In the genomic region with DNA sequence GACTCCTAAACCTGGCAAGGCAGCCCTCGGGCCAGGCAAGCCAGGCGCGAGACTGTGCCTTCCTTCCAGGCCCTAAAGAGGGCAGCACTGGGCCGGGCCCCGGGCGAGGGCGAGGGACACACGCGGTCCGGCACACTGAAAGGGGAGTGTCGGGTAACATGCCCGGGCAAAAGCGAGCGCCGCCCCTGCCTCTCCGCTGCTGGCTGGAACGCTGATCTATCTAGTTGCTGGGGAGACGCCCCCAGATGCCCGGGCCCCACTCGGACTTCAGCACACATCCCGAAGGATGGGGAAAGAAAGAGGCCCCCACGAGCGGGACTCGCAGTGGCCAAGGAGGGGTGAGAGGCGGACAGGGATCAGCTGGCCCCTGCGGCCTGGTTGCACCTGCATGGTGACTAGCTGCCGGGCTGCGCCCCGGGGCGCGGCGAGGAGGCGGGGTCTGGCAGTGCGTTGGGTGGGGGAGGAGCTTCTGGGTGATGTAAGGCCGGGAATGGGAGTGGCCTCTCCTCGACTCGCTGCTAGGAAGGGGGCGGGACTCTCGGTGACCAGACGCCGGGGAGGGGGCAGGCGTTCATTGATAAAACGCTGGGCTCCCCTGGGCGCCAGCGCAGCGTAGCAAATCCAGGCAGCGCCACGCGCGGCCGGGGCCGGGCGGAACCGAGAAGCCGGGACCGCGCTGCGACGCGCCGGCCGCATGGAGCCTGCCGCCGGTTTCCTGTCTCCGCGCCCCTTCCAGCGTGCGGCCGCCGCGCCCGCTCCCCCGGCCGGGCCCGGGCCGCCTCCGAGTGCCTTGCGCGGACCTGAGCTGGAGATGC, we compare ENCODE assay signal across 1 cellular context.
TF ChIP-seq lines count a peak whose summit lies in the region.

PLK3 (plus strand) TSS at position 608 of the 815 bp plus-strand sequence; CDS start at position 695, 87 bp downstream.

TF ChIP-seq in HepG2, 621 proteins besides CTCF, POLR2A, EP300 and RAD21 (continued from another document and continues in another):
- TF ChIP-seq HNF4G (IDR thresholded peaks at IDR 0.05; ENCODE audit: borderline replicate concordance, low read depth, low read length) (0 out of 2 replicates have a peak, but pooled peaks have one; percentile 16), HNF4G (CRISPR knock-in tag; IDR thresholded peaks at IDR 0.05; ENCODE audit: borderline replicate concordance, low read depth) (peak; percentile 63; the same call in 1 of the 2 replicates), ZNF720 (CRISPR knock-in tag; IDR thresholded peaks at IDR 0.05) (no peak), ZC3H13 (CRISPR knock-in tag; IDR thresholded peaks at IDR 0.05) (peak; percentile 68), SRSF9 (IDR thresholded peaks at IDR 0.05; ENCODE audit: borderline replicate concordance, insufficient read depth, low read depth, low read length, poor library complexity, severe bottlenecking) (no peak), ZNF770 (CRISPR knock-in tag; IDR thresholded peaks at IDR 0.05) (peak; percentile 74; the same call in 1 of the 2 replicates), ZNF101 (CRISPR knock-in tag; IDR thresholded peaks at IDR 0.05; ENCODE audit: borderline replicate concordance, low read depth) (no peak), ZNF460 (CRISPR knock-in tag; IDR thresholded peaks at IDR 0.05; ENCODE audit: borderline replicate concordance) (peak; percentile 43; the same call in 1 of the 2 replicates), MYNN (CRISPR knock-in tag; IDR thresholded peaks at IDR 0.05; ENCODE audit: low read depth) (no peak), ZNF207 (IDR thresholded peaks at IDR 0.05; ENCODE audit: borderline replicate concordance) (no peak), ZNF441 (CRISPR knock-in tag; IDR thresholded peaks at IDR 0.05; ENCODE audit: borderline replicate concordance) (peak; percentile 36; the same call in 1 of the 2 replicates), PLSCR1 (CRISPR knock-in tag; IDR thresholded peaks at IDR 0.05; ENCODE audit: borderline replicate concordance) (peak; percentile 37; the same call in 1 of the 2 replicates), SMAD3 (CRISPR knock-in tag; IDR thresholded peaks at IDR 0.05) (0 out of 2 replicates have a peak, but pooled peaks have one; percentile 32), PAX8 (CRISPR knock-in tag; IDR thresholded peaks at IDR 0.05; ENCODE audit: borderline replicate concordance) (peak; percentile 96), ZNF772 (CRISPR knock-in tag; IDR thresholded peaks at IDR 0.05) (no peak; the same call in 1 of the 2 replicates), ZNF644 (CRISPR knock-in tag; IDR thresholded peaks at IDR 0.05; ENCODE audit: low read depth) (0 out of 2 replicates have a peak, but pooled peaks have one; percentile 7), SRY (CRISPR knock-in tag; IDR thresholded peaks at IDR 0.05) (peak; percentile 62), PATZ1 (CRISPR knock-in tag; IDR thresholded peaks at IDR 0.05) (peak; percentile 78), ZBTB49 (CRISPR knock-in tag; IDR thresholded peaks at IDR 0.05; ENCODE audit: borderline replicate concordance) (no peak), ZNF235 (CRISPR knock-in tag; IDR thresholded peaks at IDR 0.05; ENCODE audit: borderline replicate concordance) (no peak), PHF5A (CRISPR knock-in tag; IDR thresholded peaks at IDR 0.05; ENCODE audit: low read depth, unreplicated experiment) (no peak), E2F1 (CRISPR knock-in tag; IDR thresholded peaks at IDR 0.05) (no peak; the same call in 1 of the 2 replicates), TRIM24 (CRISPR knock-in tag; IDR thresholded peaks at IDR 0.05) (no peak), MIXL1 (CRISPR knock-in tag; IDR thresholded peaks at IDR 0.05) (peak; percentile 68; the same call in 1 of the 2 replicates), ZNF292 (CRISPR knock-in tag; IDR thresholded peaks at IDR 0.05; ENCODE audit: borderline replicate concordance, low read depth) (peak; percentile 82), ZNF615 (CRISPR knock-in tag; IDR thresholded peaks at IDR 0.05; ENCODE audit: borderline replicate concordance) (peak; percentile 78; the same call in 1 of the 2 replicates), ZSCAN9 (CRISPR knock-in tag; IDR thresholded peaks at IDR 0.05; ENCODE audit: borderline replicate concordance) (no peak), ZBTB3 (CRISPR knock-in tag; IDR thresholded peaks at IDR 0.05; ENCODE audit: borderline replicate concordance, low read depth) (peak; percentile 89; the same call in 1 of the 2 replicates), ZNF607 (CRISPR knock-in tag; IDR thresholded peaks at IDR 0.05; ENCODE audit: borderline replicate concordance) (no peak; the same call in 1 of the 2 replicates), IRF9 (CRISPR knock-in tag; IDR thresholded peaks at IDR 0.05; ENCODE audit: borderline replicate concordance) (peak; percentile 82), SMARCC2 (IDR thresholded peaks at IDR 0.05) (no peak), PHF8 (CRISPR knock-in tag; IDR thresholded peaks at IDR 0.05) (peak; percentile 90), ATF7 (IDR thresholded peaks at IDR 0.05) (no peak), ATF7 (CRISPR knock-in tag; IDR thresholded peaks at IDR 0.05) (peak; percentile 83; the same call in 1 of the 2 replicates)
- TF ChIP-seq, protein P1, sequence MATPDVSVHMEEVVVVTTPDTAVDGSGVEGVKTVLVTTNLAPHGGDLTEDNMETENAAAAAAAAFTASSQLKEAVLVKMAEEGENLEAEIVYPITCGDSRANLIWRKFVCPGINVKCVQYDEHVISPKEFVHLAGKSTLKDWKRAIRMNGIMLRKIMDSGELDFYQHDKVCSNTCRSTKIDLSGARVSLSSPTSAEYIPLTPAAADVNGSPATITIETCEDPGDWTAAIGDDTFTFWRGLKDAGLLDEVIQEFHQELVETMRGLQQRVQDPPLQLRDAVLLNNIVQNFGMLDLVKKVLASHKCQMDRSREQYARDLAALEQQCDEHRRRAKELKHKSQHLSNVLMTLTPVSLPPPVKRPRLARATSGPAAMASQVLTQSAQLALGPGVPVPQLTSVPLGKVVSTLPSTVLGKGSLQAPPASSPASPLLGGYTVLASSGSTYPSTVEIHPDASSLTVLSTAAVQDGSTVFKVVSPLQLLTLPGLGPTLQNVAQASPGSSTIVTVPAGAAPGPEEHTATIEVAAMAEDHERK (CRISPR knock-in tag; IDR thresholded peaks at IDR 0.05; ENCODE audit: low read depth) = no peak; the same call in 1 of the 2 replicates
- TF ChIP-seq, protein P2, sequence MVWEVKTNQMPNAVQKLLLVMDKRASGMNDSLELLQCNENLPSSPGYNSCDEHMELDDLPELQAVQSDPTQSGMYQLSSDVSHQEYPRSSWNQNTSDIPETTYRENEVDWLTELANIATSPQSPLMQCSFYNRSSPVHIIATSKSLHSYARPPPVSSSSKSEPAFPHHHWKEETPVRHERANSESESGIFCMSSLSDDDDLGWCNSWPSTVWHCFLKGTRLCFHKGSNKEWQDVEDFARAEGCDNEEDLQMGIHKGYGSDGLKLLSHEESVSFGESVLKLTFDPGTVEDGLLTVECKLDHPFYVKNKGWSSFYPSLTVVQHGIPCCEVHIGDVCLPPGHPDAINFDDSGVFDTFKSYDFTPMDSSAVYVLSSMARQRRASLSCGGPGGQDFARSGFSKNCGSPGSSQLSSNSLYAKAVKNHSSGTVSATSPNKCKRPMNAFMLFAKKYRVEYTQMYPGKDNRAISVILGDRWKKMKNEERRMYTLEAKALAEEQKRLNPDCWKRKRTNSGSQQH (CRISPR knock-in tag; IDR thresholded peaks at IDR 0.05; ENCODE audit: low read depth) = peak; percentile 48
- TF ChIP-seq, protein P3, sequence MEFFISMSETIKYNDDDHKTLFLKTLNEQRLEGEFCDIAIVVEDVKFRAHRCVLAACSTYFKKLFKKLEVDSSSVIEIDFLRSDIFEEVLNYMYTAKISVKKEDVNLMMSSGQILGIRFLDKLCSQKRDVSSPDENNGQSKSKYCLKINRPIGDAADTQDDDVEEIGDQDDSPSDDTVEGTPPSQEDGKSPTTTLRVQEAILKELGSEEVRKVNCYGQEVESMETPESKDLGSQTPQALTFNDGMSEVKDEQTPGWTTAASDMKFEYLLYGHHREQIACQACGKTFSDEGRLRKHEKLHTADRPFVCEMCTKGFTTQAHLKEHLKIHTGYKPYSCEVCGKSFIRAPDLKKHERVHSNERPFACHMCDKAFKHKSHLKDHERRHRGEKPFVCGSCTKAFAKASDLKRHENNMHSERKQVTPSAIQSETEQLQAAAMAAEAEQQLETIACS (CRISPR knock-in tag; IDR thresholded peaks at IDR 0.05) = no peak
